ENCODE assay signal across 28 cellular contexts in the genomic region with DNA sequence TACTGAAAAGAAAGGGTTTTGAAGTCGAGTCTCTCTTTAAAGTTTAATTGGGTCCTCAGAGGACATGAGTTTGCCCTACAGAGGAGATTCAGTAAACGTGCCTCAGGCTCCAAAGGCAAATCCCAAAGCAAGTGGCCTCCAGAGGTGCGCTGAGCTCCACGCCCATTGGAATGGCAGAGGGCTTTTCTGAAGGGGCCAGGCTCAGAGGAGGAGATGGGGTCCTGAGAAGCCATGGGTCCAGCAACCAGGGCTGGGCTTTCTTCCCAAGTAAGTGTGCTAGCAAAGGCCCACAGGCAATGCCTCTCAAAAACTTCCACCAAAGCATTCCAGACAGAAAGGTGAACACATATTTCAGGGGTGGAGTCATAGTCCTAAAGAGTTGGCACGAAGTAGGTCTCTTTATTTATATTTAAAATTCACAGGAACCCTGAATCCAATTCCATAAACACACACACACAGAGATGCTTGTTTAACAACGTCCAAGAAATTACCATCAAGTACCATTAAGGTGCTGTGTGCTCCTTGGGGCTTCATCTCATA.
"Had no signal": no experiment of that assay in that cellular context is flagged by ENCODE, and none has a peak within 500 bp of the region (broad histone marks: within the 10 kb centered on the region; RNA-seq: fewer than 3 reads in every experiment).

No MANE protein-coding gene starts in this region.

- H3K9me3 ChIP-seq: body of pancreas, colonic mucosa, esophagus muscularis mucosa, gastrocnemius medialis had no signal

- ATAC-seq: activated CD8-positive, alpha-beta T cell treated with anti-CD3 and anti-CD28 coated beads for 36 hours; activated T-cell treated with anti-CD3 and anti-CD28 coated beads, Interleukin-2, amount 50 U/mL, for 4 hours; activated T-helper 17 cell treated with anti-CD3 and anti-CD28 coated beads, Interleukin-2, amount 50 U/mL, for 72 hours; body of pancreas; foreskin keratinocyte; gastrocnemius medialis; heart left ventricle had no signal

- H3K27me3 ChIP-seq: body of pancreas, colonic mucosa, esophagus muscularis mucosa, foreskin keratinocyte, gastrocnemius medialis, heart left ventricle had no signal

- H3K4me1 ChIP-seq: colonic mucosa had no signal

- H3K9me3 Mint-ChIP-seq: activated CD4-positive, alpha-beta T cell treated with anti-CD3 and anti-CD28 coated beads, Interleukin-2, amount 10 ng/mL, durations not matched to agents 7 days and 5 days; activated CD8-positive, alpha-beta T cell treated with anti-CD3 and anti-CD28 coated beads for 36 hours; activated T-helper 17 cell treated with anti-CD3 and anti-CD28 coated beads, Interleukin-2, amount 50 U/mL, for 72 hours had no signal

- H3K27me3 Mint-ChIP-seq: activated naive CD8-positive, alpha-beta T cell had no signal

- H3K4me3 ChIP-seq: body of pancreas, colonic mucosa, esophagus muscularis mucosa, gastrocnemius medialis, heart left ventricle had no signal

- DNase-seq: activated CD4-positive, alpha-beta T cell treated with anti-CD3 and anti-CD28 coated beads for 1 hour; activated CD4-positive, alpha-beta T cell treated with anti-CD3 and anti-CD28 coated beads for 4 hours; activated CD4-positive, alpha-beta T cell treated with anti-CD3 and anti-CD28 coated beads, Interleukin-2, amount 10 ng/mL, durations not matched to agents 7 days and 5 days; activated CD4-positive, alpha-beta T cell treated with anti-CD3 and anti-CD28 coated beads, Interleukin-2, amount 50 U/mL, for 4 hours; activated CD8-positive, alpha-beta memory T cell treated with anti-CD3 and anti-CD28 coated beads for 24 hours; activated CD8-positive, alpha-beta T cell treated with anti-CD3 and anti-CD28 coated beads for 36 hours; activated effector memory CD4-positive, alpha-beta T cell treated with Interleukin-2 at 50 U/mL for 16 hours; activated gamma-delta T cell treated with Interleukin-2 at 50 U/mL for 16 hours; activated naive CD4-positive, alpha-beta T cell treated with anti-CD3 and anti-CD28 coated beads, Interleukin-2, amount 50 U/mL, for 16 hours; activated naive CD4-positive, alpha-beta T cell treated with Interleukin-2 at 50 U/mL for 16 hours; activated T-cell treated with anti-CD3 and anti-CD28 coated beads, Interleukin-2, amount 50 U/mL, for 4 hours; amniotic stem cell; anterior cingulate cortex; body of pancreas; central memory CD4-positive, alpha-beta T cell; cerebellar nuclear complex; colonic mucosa; effector CD8-positive, alpha-beta T cell; gastrocnemius medialis; glutamatergic neuron; heart left ventricle; T-helper 2 cell had no signal

- H3K4me3 Mint-ChIP-seq: activated CD4-positive, alpha-beta T cell treated with anti-CD3 and anti-CD28 coated beads, Interleukin-2, amount 10 ng/mL, durations not matched to agents 7 days and 5 days; activated CD8-positive, alpha-beta T cell treated with anti-CD3 and anti-CD28 coated beads for 36 hours; activated naive CD8-positive, alpha-beta T cell; activated T-cell treated with anti-CD3 and anti-CD28 coated beads, Interleukin-2, amount 50 U/mL, for 4 hours; activated T-helper 17 cell treated with anti-CD3 and anti-CD28 coated beads, Interleukin-2, amount 50 U/mL, for 72 hours; WTC11 had no signal

- H3K36me3 ChIP-seq: colonic mucosa, esophagus muscularis mucosa, gastrocnemius medialis, heart left ventricle had no signal

- H3K27ac Mint-ChIP-seq: activated CD4-positive, alpha-beta T cell treated with anti-CD3 and anti-CD28 coated beads, Interleukin-2, amount 10 ng/mL, durations not matched to agents 7 days and 5 days; activated CD8-positive, alpha-beta T cell treated with anti-CD3 and anti-CD28 coated beads for 36 hours; activated naive CD8-positive, alpha-beta T cell; activated T-helper 17 cell treated with anti-CD3 and anti-CD28 coated beads, Interleukin-2, amount 50 U/mL, for 72 hours; WTC11 had no signal

- H3K36me3 Mint-ChIP-seq: activated naive CD8-positive, alpha-beta T cell had no signal

- H3K27ac ChIP-seq: body of pancreas, colonic mucosa, esophagus muscularis mucosa, foreskin keratinocyte, gastrocnemius medialis, heart left ventricle, VCaP had no signal

- H3K4me1 Mint-ChIP-seq: activated CD4-positive, alpha-beta T cell treated with anti-CD3 and anti-CD28 coated beads, Interleukin-2, amount 10 ng/mL, durations not matched to agents 7 days and 5 days; activated T-helper 17 cell treated with anti-CD3 and anti-CD28 coated beads, Interleukin-2, amount 50 U/mL, for 72 hours had no signal
